26 cellular contexts compared by ENCODE assay signal in the genomic region with DNA sequence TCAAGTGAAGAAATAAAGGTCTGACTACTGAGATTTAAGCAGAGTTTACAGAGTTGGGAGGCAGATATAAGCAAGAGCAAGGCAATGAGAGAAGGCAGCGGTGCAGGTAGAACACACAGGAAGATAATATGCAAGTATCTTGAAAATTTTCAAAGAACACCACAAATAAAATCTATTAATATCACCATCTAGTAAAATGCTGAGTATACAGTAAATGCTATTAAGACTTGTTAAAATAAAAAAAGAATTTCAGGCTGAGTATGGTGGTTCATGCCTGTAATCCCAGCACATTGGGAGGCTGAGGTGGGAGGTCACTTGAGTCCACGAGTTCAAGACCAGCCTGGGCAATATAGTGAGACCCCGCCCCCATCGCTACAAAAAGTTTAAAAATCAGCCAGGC.
"Had no signal": no experiment of that assay in that cellular context is flagged by ENCODE, and none has a peak within 500 bp of the region (broad histone marks: within the 10 kb centered on the region; RNA-seq: fewer than 3 reads in every experiment).

No MANE protein-coding gene starts in this region.

- H3K9me3 ChIP-seq: MG63, SK-N-SH had no signal

- H3K36me3 ChIP-seq: MG63 had no signal

- H3K27me3 ChIP-seq: MG63 had no signal

- ATAC-seq: activated CD4-positive, alpha-beta T cell treated with anti-CD3 and anti-CD28 coated beads for 36 hours; activated CD8-positive, alpha-beta T cell treated with anti-CD3 and anti-CD28 coated beads for 36 hours; activated T-cell treated with anti-CD3 and anti-CD28 coated beads, Interleukin-2, amount 50 U/mL, for 72 hours; Panc1; Right ventricle myocardium inferior had no signal

- H3K9me2 ChIP-seq: SK-N-SH had no signal

- H3K4me2 ChIP-seq: SK-N-SH had no signal

- H3K27ac ChIP-seq: VCaP had no signal

- DNase-seq: activated CD4-positive, alpha-beta T cell treated with anti-CD3 and anti-CD28 coated beads for 36 hours; activated CD4-positive, alpha-beta T cell treated with anti-CD3 and anti-CD28 coated beads, Interleukin-2, amount 50 U/mL, for 1 hour; activated CD8-positive, alpha-beta memory T cell treated with anti-CD3 and anti-CD28 coated beads, Interleukin-2, amount 50 U/mL, for 4 hours; activated CD8-positive, alpha-beta T cell treated with anti-CD3 and anti-CD28 coated beads for 36 hours; activated gamma-delta T cell treated with Interleukin-2 at 50 U/mL for 16 hours; activated naive CD4-positive, alpha-beta T cell treated with anti-CD3 and anti-CD28 coated beads, Interleukin-2, amount 10 ng/mL, durations not matched to agents 7 days and 5 days; activated naive CD8-positive, alpha-beta T cell treated with anti-CD3 and anti-CD28 coated beads for 36 hours; activated T-cell treated with anti-CD3 and anti-CD28 coated beads, Interleukin-2, amount 50 U/mL, for 72 hours; cerebellar nuclear complex; MG63; MV-4-11; NCI-H1092 treated with DMSO at 0.1 percent for 48 hours; NCI-H1436; NCI-H1694 treated with DMSO at 0.1 percent for 48 hours; NCI-H2029 treated with DMSO at 0.1 percent for 48 hours; NCI-H345; NCI-H510A; NCI-H526 treated with DMSO at 0.1 percent for 48 hours; NCI-H82; OCI-M1; RPMI8226; SK-N-SH; T-helper 1 cell had no signal

- H3K4me3 ChIP-seq: MG63 had no signal

- H3K9ac ChIP-seq: SK-N-SH had no signal
